ENCODE assay signal across 10 cellular contexts in genomic region chr10:62811159-62811875, GRCh38. TPM values are rescaled to one million over a fixed set of nuclear protein-coding genes. Genes with fewer than 3 reads are reported as not detected.
DNase-seq lines count a peak whose midpoint lies in the region; ATAC-seq and TF ChIP-seq lines count a peak whose summit lies in the region.
"Had no signal": no experiment of that assay in that cellular context is flagged by ENCODE, and none has a peak within 500 bp of the region (broad histone marks: within the 10 kb centered on the region; RNA-seq: fewer than 3 reads in every experiment).

No MANE protein-coding gene starts in this region.

- H3K36me3 ChIP-seq in stomach: peaks cover 0 to 7% (median 0%) of the 10 kb centered on the region in 4 donors

- no peaks in the 10 kb centered on the region for H3K9me3 ChIP-seq in stomach

- 80 to 85% (median 81%) methylated on average over 10 of the region's 10 CpGs for WGBS in stomach, 5 donors

- H3K4me3 ChIP-seq in stomach: no peak overlapping the region

- ATAC-seq in GM18508 (IDR thresholded peaks at IDR 0.05; ENCODE audit: insufficient read depth, unreplicated experiment): peak; percentile 39
- peak; percentile 52 for ATAC-seq in HG02759 (IDR thresholded peaks at IDR 0.05; ENCODE audit: unreplicated experiment)
- ATAC-seq: left cardiac atrium had no signal

- TF ChIP-seq POLR2A in stomach (IDR thresholded peaks at IDR 0.05): no peak

- peaks cover 25 to 56% (median 34%) of the 10 kb centered on the region in 4 donors for H3K4me1 ChIP-seq in stomach

- intact Hi-C loops in stomach (cut with DNase I; ENCODE audit: low total_unique reads): loop anchor here (10.0 kb wide), 1 partner anchor 217 kb away; no protein-coding TSS in a partner anchor

- H3K27ac ChIP-seq in stomach: no peak overlapping the region

- peak; percentile 87 for DNase-seq in activated CD4-positive, alpha-beta T cell treated with anti-CD3 and anti-CD28 coated beads for 48 hours
- DNase-seq in stimulated activated CD4-positive, alpha-beta T cell treated with anti-CD3 and anti-CD28 coated beads, Interleukin-15, amount 100 ng/mL, for 1 hour (ENCODE audit: low read depth in 1 of 2, low spot score in 1 of 2): peak; percentile 28 to 31
- no peak for DNase-seq in RKO (ENCODE audit: low spot score)
- DNase-seq in DMS53 (lab: John Stamatoyannopoulos, UW): no peak
- no peak for DNase-seq in HK-2 (ENCODE audit: unreplicated experiment)
- no peak for DNase-seq in stomach
- DNase-seq: left cardiac atrium, NCI-H1436 had no signal

- peaks cover 8 to 33% (median 29%) of the 10 kb centered on the region in 3 donors for H3K27me3 ChIP-seq in stomach

- TF ChIP-seq CTCF in stomach (IDR thresholded peaks at IDR 0.05): no peak

- no peak for TF ChIP-seq EP300 in stomach (IDR thresholded peaks at IDR 0.05)

RNA-seq across cellular contexts. Expression of gene EGR2, which starts 4.8 kb away (rescaled TPM):
- 1 to 10 TPM in 1 of 5 donors, under 1 TPM in 1, not detected in 3; 0.73 to 5.8 TPM for total RNA-seq in stomach
- 1 to 10 TPM in 2 of 3 donors, under 1 TPM in 1; 0.46 to 1.2 (median 1.2) TPM for polyA plus RNA-seq in stomach

RNA-seq across cellular contexts. Expression of gene ADO, which starts 6.8 kb away (rescaled TPM):
- 10 to 100 TPM in 4 of 5 donors, 1 to 10 TPM in 1; 1.8 to 25.4 (median 18.2) TPM for total RNA-seq in stomach
- 1 to 10 TPM; 6.1 to 9.6 (median 9.4) TPM for polyA plus RNA-seq in stomach

Comparison
In these comparisons a context has a peak if more than half of its experiments do, and no peak if none do; other contexts are left out.
1. DNase-seq: peak in activated CD4-positive, alpha-beta T cell treated with anti-CD3 and anti-CD28 coated beads for 48 hours (single experiment) and stimulated activated CD4-positive, alpha-beta T cell treated with anti-CD3 and anti-CD28 coated beads, Interleukin-15, amount 100 ng/mL, for 1 hour (2 of 2); none in RKO (single experiment), DMS53 (single experiment), HK-2 (single experiment) and stomach (single experiment).